In the genomic region with DNA sequence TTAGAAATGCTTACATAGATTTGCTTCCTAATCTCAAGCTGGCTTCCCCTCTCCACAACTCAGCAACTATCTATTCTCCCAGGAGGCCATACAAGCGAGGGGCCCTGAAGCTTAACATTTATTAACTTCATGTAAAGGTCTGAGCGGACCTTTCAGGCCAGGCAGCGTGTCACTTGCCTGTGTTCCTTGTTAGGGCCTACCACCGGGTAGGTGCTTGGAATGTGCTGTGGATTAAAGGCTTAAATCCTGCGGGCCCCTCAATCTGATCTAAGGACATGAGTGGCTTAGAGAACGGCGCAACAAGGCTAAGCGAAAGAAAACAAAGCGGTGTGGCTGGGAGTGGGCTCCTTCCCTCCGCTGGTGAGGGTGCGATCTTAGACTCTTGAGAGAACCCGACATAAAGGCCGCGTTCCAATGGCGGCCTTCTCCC, we compare ENCODE assay signal across 8 cellular contexts. TPM values are rescaled to one million over a fixed set of nuclear protein-coding genes. Genes with fewer than 3 reads are reported as not detected.
DNase-seq lines count a peak whose midpoint lies in the region; ATAC-seq and TF ChIP-seq lines count a peak whose summit lies in the region.

No MANE protein-coding gene starts in this region.

- H3K9ac ChIP-seq in mammary epithelial cell (ENCODE audit: insufficient read depth, low read length), result peak overlapping the region; percentile 99

- no peak for ATAC-seq in memory B cell (ENCODE audit: low read depth)

- dilution Hi-C loops in mammary epithelial cell (cut with HindIII; ENCODE audit: low sequenced_read_pairs), result loop anchor here (5.0 kb wide), 1 partner anchor 89 kb away; a partner anchor contains a TSS

- H3K9me3 Mint-ChIP-seq in IgD-negative memory B cell, result no peaks in the 10 kb centered on the region
- H3K9me3 Mint-ChIP-seq in memory B cell, result no peaks in the 10 kb centered on the region

- peaks cover 23% of the 10 kb centered on the region for H3F3A ChIP-seq in DOHH2 (ENCODE audit: control insufficient read depth, insufficient read depth)

- H3K4me3 Mint-ChIP-seq in IgD-negative memory B cell, result peak overlapping the region; percentile 96 to 98 (median 97)
- H3K4me3 Mint-ChIP-seq in memory B cell, result peak overlapping the region; percentile 97

- no peaks in the 10 kb centered on the region for H3K27me3 ChIP-seq in DOHH2 (ENCODE audit: control insufficient read depth, low read length)
- H3K27me3 ChIP-seq in mammary epithelial cell (ENCODE audit: insufficient read depth, low read length), result no peaks in the 10 kb centered on the region
- no peaks in the 10 kb centered on the region for H3K27me3 ChIP-seq in vagina

- H3K27ac Mint-ChIP-seq in IgD-negative memory B cell (peak overlapping the region; percentile 98 to 99 (median 99)), memory B cell (peak overlapping the region; percentile 99)

- CTCF ChIA-PET in mammary epithelial cell (lab: Charles Lee; ENCODE audit: low non-redundant PET), result no interaction called here

- in situ Hi-C loops in mammary epithelial cell (cut with MboI; ENCODE audit: low sequenced_read_pairs in 2 of 2), result loop anchor here in 1 of 2 donors (5.0 kb wide), 1 partner anchor 89 kb away; a partner anchor contains a TSS

- H3K4me1 Mint-ChIP-seq in IgD-negative memory B cell (peaks cover 32 to 56% (median 40%) of the 10 kb centered on the region in 3 donors), memory B cell (peaks cover 25% of the 10 kb centered on the region)

- H3K27ac ChIP-seq in DOHH2 (ENCODE audit: low read depth, low read length), result peak overlapping the region; percentile 97
- H3K27ac ChIP-seq in mammary epithelial cell (ENCODE audit: insufficient read depth, low read depth, low read length), result peak overlapping the region; percentile 94
- H3K27ac ChIP-seq in vagina, result peak overlapping the region; percentile 100

- BruUV-seq in mammary epithelial cell (replicated peaks; lab: Mats Ljungman, UMichigan), result TSS peak; percentile 84

- no peaks in the 10 kb centered on the region for H3K9me2 ChIP-seq in DOHH2 (replicated peaks; ENCODE audit: control insufficient read depth, low read length)

- TF ChIP-seq CTCF in DOHH2 (IDR thresholded peaks at IDR 0.05; ENCODE audit: low read depth, low read length, poor library complexity, severe bottlenecking) (no peak), mammary epithelial cell (conservative IDR thresholded peaks at IDR 0.05 in 1 of 2, IDR thresholded peaks at IDR 0.05 in 1 of 2; ENCODE audit: extremely low read depth in 1 of 2, insufficient read depth in 1 of 2, low read depth in 1 of 2, low read length in 2 of 2) (no peak), vagina (IDR thresholded peaks at IDR 0.05) (no peak)

- H3K36me3 Mint-ChIP-seq in IgD-negative memory B cell (peaks cover 1% of the 10 kb centered on the region), memory B cell (peaks cover 2% of the 10 kb centered on the region)

- no peaks in the 10 kb centered on the region for H3K27me3 Mint-ChIP-seq in IgD-negative memory B cell
- H3K27me3 Mint-ChIP-seq in memory B cell, result no peaks in the 10 kb centered on the region

- H2AFZ ChIP-seq in mammary epithelial cell (ENCODE audit: low read depth, low read length), result peak overlapping the region; percentile 87

- no peak for DNase-seq in mammary epithelial cell
- DNase-seq in memory B cell (ENCODE audit: low spot score in 2 of 2), result no peak
- peak in 1 of 2 donors; percentile 89 for DNase-seq in vagina (ENCODE audit: extremely low spot score in 2 of 2)
- no peak for DNase-seq in NCI-H187 treated with DMSO at 0.1 percent for 48 hours (lab: John Stamatoyannopoulos, UW)
- DNase-seq in NOMO-1 treated with dmso at 0.1 percent for 144 hours (lab: John Stamatoyannopoulos, UW; ENCODE audit: unreplicated experiment), result no peak
- no peak for DNase-seq in Ammon's horn (ENCODE audit: low spot score)

- TF ChIP-seq POLR2A in vagina (IDR thresholded peaks at IDR 0.05), result no peak

- intact Hi-C loops in mammary epithelial cell (cut with micrococcal nuclease), result loop anchor here (1.0 kb wide), 2 partner anchors 25 to 88 kb away; a partner anchor contains a TSS
- intact Hi-C loops in vagina (cut with DNase I), result loop anchor here (5.0 kb wide), 1 partner anchor 89 kb away; a partner anchor contains a TSS

- H3K4me1 ChIP-seq in DOHH2 (ENCODE audit: control insufficient read depth, low read length) (peaks cover 81% of the 10 kb centered on the region), mammary epithelial cell (ENCODE audit: insufficient read depth, low read length) (peaks cover 6% of the 10 kb centered on the region), vagina (peaks cover 30% of the 10 kb centered on the region)

- H4K20me1 ChIP-seq in DOHH2 (ENCODE audit: control insufficient read depth, insufficient read depth, low read depth, low read length) (peaks cover 27% of the 10 kb centered on the region), mammary epithelial cell (ENCODE audit: insufficient read depth, low read length) (peaks cover 2% of the 10 kb centered on the region)

- H3K79me2 ChIP-seq in DOHH2 (ENCODE audit: control insufficient read depth, low read length) (peaks cover 62% of the 10 kb centered on the region), mammary epithelial cell (ENCODE audit: insufficient read depth, low read length) (peaks cover 54% of the 10 kb centered on the region)

- H3K36me3 ChIP-seq in DOHH2 (ENCODE audit: control insufficient read depth, low read length) (peaks cover 51% of the 10 kb centered on the region), mammary epithelial cell (ENCODE audit: insufficient read depth, low read length) (no peaks in the 10 kb centered on the region), vagina (no peaks in the 10 kb centered on the region)

- H3K4me2 ChIP-seq in DOHH2 (ENCODE audit: low read length) (peak overlapping the region; percentile 96), mammary epithelial cell (ENCODE audit: insufficient read depth, low read depth, low read length) (peak overlapping the region; percentile 81)

- WGBS in mammary epithelial cell (ENCODE audit: low coverage, missing lambda C conversion rate), result 1% methylated on average over 15 of the region's 15 CpGs

- H3K9me3 ChIP-seq in DOHH2 (ENCODE audit: control insufficient read depth, insufficient read depth, low read length) (peaks cover 7% of the 10 kb centered on the region; the same call in 1 of the 2 replicates), mammary epithelial cell (replicated peaks; ENCODE audit: insufficient read depth, low read length) (no peaks in the 10 kb centered on the region), vagina (no peaks in the 10 kb centered on the region)

- H3K4me3 ChIP-seq in DOHH2 (ENCODE audit: low read length), result peak overlapping the region; percentile 97
- peak overlapping the region; percentile 72 to 96 (median 93) for H3K4me3 ChIP-seq in mammary epithelial cell (replicated peaks in 1 of 3; ENCODE audit: insufficient read depth in 1 of 3, low read depth in 2 of 3, low read length in 3 of 3)
- peak overlapping the region; percentile 83 to 93 for H3K4me3 ChIP-seq in vagina

RNA-seq across cellular contexts. Expression of a gene that starts 0.7 kb away (rescaled TPM):
- polyA plus RNA-seq in IgD-negative memory B cell (69.5 TPM), mammary epithelial cell (50.3 TPM)
- total RNA-seq in mammary epithelial cell (100 to 1,000 TPM; 137 to 189 TPM), vagina (37.6 TPM)
- polyA minus RNA-seq in mammary epithelial cell, result 86.8 TPM

RNA-seq across cellular contexts. Expression of a gene that starts 24.8 kb away (rescaled TPM):
- polyA plus RNA-seq in IgD-negative memory B cell (84.6 TPM), mammary epithelial cell (33.4 TPM)
- total RNA-seq in mammary epithelial cell (10 to 100 TPM; 12.3 to 20.1 TPM), vagina (29.2 TPM)
- polyA minus RNA-seq in mammary epithelial cell, result 26.9 TPM
